Comparison of ENCODE assay signal across 19 cellular contexts in the genomic region with DNA sequence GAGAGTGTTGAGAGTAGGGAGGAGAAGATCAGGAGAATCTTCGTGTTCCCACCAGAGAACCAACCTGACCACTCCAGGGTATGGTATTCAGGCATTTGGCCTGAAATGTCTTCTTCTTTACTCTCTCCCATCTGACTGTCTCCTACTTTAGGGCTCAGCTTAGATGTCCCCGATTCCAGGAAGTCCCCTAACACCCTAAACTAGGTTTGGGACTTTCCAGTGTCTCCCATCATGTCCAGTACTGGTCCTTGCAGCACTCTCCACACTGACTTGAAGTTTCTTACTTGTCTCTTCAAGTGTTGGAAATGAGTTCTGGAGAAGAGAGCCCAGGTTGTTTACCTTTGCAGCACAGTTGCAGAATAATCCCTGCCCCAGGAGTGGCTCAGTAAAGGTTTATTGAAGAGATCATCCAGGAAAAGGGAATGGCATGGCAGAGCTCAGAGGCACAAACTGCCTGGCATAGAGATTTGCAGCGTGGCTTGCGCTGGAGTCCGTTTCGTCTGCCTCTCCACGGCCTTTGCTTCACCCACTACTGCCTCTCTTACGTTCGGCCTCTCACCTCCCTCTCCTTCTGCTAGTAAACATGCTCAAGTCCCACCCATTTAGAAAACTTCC. TPM values are rescaled to one million over a fixed set of nuclear protein-coding genes. Genes with fewer than 3 reads are reported as not detected.
A peak's percentile ranks its signal among the peaks of the same experiment; 100 is the strongest.
DNase-seq lines count a peak whose midpoint lies in the region; ATAC-seq, FAIRE-seq and TF ChIP-seq lines count a peak whose summit lies in the region.
"Had no signal": no experiment of that assay in that cellular context is flagged by ENCODE, and none has a peak within 500 bp of the region (broad histone marks: within the 10 kb centered on the region; RNA-seq: fewer than 3 reads in every experiment).

No MANE protein-coding gene starts in this region.

- in situ Hi-C loops in GM12878 (cut with MboI), result no loop called here

- DNase-seq in GM12878 (ENCODE audit: low read depth, low spot score), result no peak
- no peak for DNase-seq in mucosa of descending colon
- DNase-seq in stimulated activated CD4-positive, alpha-beta T cell treated with anti-CD3 and anti-CD28 coated beads, Interleukin-1b, Interleukin-23, amount 100 ng/mL, for 48 hours, result no peak
- no peak for DNase-seq in T-helper 1 cell
- no peak for DNase-seq in retina
- no peak for DNase-seq in activated CD4-positive, alpha-beta T cell treated with anti-CD3 and anti-CD28 coated beads, Interleukin-2, amount 10 ng/mL, durations not matched to agents 24 days and 14 days
- DNase-seq: CD8-positive, alpha-beta T cell; COR-L47; DMS153; DMS79 treated with DMSO at 0.1 percent for 48 hours; EL; GDM1; HCEC 1CT had no signal

- ATAC-seq in GM12878 (peak; percentile 66), mucosa of descending colon (peak; percentile 41)
- no peak for ATAC-seq in stimulated activated memory B cell treated with anti-CD40 and anti-IgM and Interleukin-4, amounts not matched to agents 10 μg/mL and 1 μg/mL and 100 μg/mL, for 72 hours
- ATAC-seq: CD8-positive, alpha-beta T cell; HepG2 had no signal

- intact Hi-C loops in GM12878 (cut with micrococcal nuclease; ENCODE audit: unreplicated experiment), result loop anchor here (10.0 kb wide), 2 partner anchors 353 to 417 kb away; a partner anchor contains a TSS
- intact Hi-C loops in mucosa of descending colon (cut with DNase I, micrococcal nuclease), result no loop called here
- intact Hi-C loops in activated CD4-positive, alpha-beta T cell treated with anti-CD3 and anti-CD28 coated beads, Interleukin-2, amount 10 ng/mL, durations not matched to agents 24 days and 14 days (cut with micrococcal nuclease), result no loop called here

- no peaks in the 10 kb centered on the region for H4K20me1 ChIP-seq in GM12878 (ENCODE audit: control insufficient read depth, insufficient read depth)

- H3K4me3 ChIP-seq in HEK293 (ENCODE audit: low read depth, low read length) (no peak overlapping the region), GM12878 (no peak overlapping the region), mucosa of descending colon (no peak overlapping the region)

- H3K4me3 Mint-ChIP-seq in stimulated activated memory B cell treated with anti-CD40 and anti-IgM and Interleukin-4, amounts not matched to agents 10 μg/mL and 1 μg/mL and 100 μg/mL, for 72 hours, result no peak overlapping the region
- H3K4me3 Mint-ChIP-seq in activated CD4-positive, alpha-beta T cell treated with anti-CD3 and anti-CD28 coated beads, Interleukin-2, amount 10 ng/mL, durations not matched to agents 24 days and 14 days, result no peak overlapping the region
- H3K4me3 Mint-ChIP-seq: CD8-positive, alpha-beta T cell had no signal

- no peaks in the 10 kb centered on the region for H3K36me3 Mint-ChIP-seq in stimulated activated memory B cell treated with anti-CD40 and anti-IgM and Interleukin-4, amounts not matched to agents 10 μg/mL and 1 μg/mL and 100 μg/mL, for 72 hours
- no peaks in the 10 kb centered on the region for H3K36me3 Mint-ChIP-seq in activated CD4-positive, alpha-beta T cell treated with anti-CD3 and anti-CD28 coated beads, Interleukin-2, amount 10 ng/mL, durations not matched to agents 24 days and 14 days (ENCODE audit: low read depth)
- H3K36me3 Mint-ChIP-seq: CD14-positive monocyte; CD8-positive, alpha-beta T cell had no signal

- SMC1A ChIA-PET in GM12878 (lab: Charles Lee; ENCODE audit: uncharacterized antibody, unreplicated experiment), result interaction anchor here (0.7 to 12.6 kb wide), 5 partner anchors 19 to 58 kb away, joined by 3 to 118 read pairs (median 3); no protein-coding TSS in a partner anchor

- H3K4me2 ChIP-seq in GM12878 (ENCODE audit: control insufficient read depth, insufficient read depth), result no peak overlapping the region

- no TSS peak for BruUV-seq in GM12878 (replicated peaks; lab: Mats Ljungman, UMichigan)

- peak overlapping the region; percentile 43 for H3K27ac Mint-ChIP-seq in stimulated activated memory B cell treated with anti-CD40 and anti-IgM and Interleukin-4, amounts not matched to agents 10 μg/mL and 1 μg/mL and 100 μg/mL, for 72 hours
- H3K27ac Mint-ChIP-seq in activated CD4-positive, alpha-beta T cell treated with anti-CD3 and anti-CD28 coated beads, Interleukin-2, amount 10 ng/mL, durations not matched to agents 24 days and 14 days, result no peak overlapping the region
- H3K27ac Mint-ChIP-seq: CD14-positive monocyte; CD8-positive, alpha-beta T cell had no signal

- TF ChIP-seq EP300 in GM12878 (IDR thresholded peaks at IDR 0.05; ENCODE audit: borderline replicate concordance in 1 of 2, control insufficient read depth in 1 of 2, low read depth in 2 of 2, low read length in 2 of 2), result no peak

- H3K36me3 ChIP-seq in HEK293 (ENCODE audit: control insufficient read depth in 2 of 2, insufficient read depth in 1 of 2, low read length in 2 of 2), result no peaks in the 10 kb centered on the region
- no peaks in the 10 kb centered on the region for H3K36me3 ChIP-seq in GM12878 (ENCODE audit: control insufficient read depth in 2 of 2, insufficient read depth in 2 of 2, low read length in 1 of 2)
- H3K36me3 ChIP-seq in mucosa of descending colon (ENCODE audit: low read depth), result no peaks in the 10 kb centered on the region

- POLR2A ChIA-PET in HEK293 (lab: Yijun Ruan, JAX) (no interaction called here), GM12878 (lab: Charles Lee) (interaction anchor here (0.9 kb wide), 1 partner anchor 46 kb away, joined by 3 read pairs; no protein-coding TSS in a partner anchor)

- no peak for TF ChIP-seq CTCF in HEK293 (tag by site-specific recombination; IDR thresholded peaks at IDR 0.05)
- TF ChIP-seq CTCF in GM12878 (IDR thresholded peaks at IDR 0.05 in 2 of 3, conservative IDR thresholded peaks at IDR 0.05 in 1 of 3; ENCODE audit: control insufficient read depth in 2 of 3, extremely low read depth in 1 of 3, insufficient read depth in 1 of 3, low read depth in 3 of 3, low read length in 3 of 3), result no peak
- no peak for TF ChIP-seq CTCF in mucosa of descending colon (IDR thresholded peaks at IDR 0.05)

- H3K27me3 ChIP-seq in GM12878 (replicated peaks in 1 of 2; ENCODE audit: control insufficient read depth in 2 of 2, insufficient read depth in 2 of 2, low read length in 1 of 2), result no peaks in the 10 kb centered on the region

- H3K9ac ChIP-seq in GM12878 (ENCODE audit: control insufficient read depth, insufficient read depth, low read length), result no peak overlapping the region

- no peak overlapping the region for H2AFZ ChIP-seq in GM12878 (ENCODE audit: control insufficient read depth, low read depth, low read length)

- H3K4me1 ChIP-seq in HEK293 (ENCODE audit: control insufficient read depth, insufficient read depth, low read length) (no peaks in the 10 kb centered on the region), GM12878 (ENCODE audit: control insufficient read depth, insufficient read depth, low read length) (no peaks in the 10 kb centered on the region), mucosa of descending colon (ENCODE audit: low read depth) (peaks cover 1% of the 10 kb centered on the region)

- no peak for TF ChIP-seq RAD21 in GM12878 (IDR thresholded peaks at IDR 0.05; ENCODE audit: insufficient read depth, low read depth, low read length)

- FAIRE-seq in GM12878 (lab: Jason Lieb, UNC), result peak; percentile 59
- FAIRE-seq: D721Med, HepG2, HTR-8/SVneo had no signal

- no peak overlapping the region for H3K27ac ChIP-seq in HEK293 (ENCODE audit: extremely low read depth, low read depth, low read length)
- no peak overlapping the region for H3K27ac ChIP-seq in GM12878 (ENCODE audit: control insufficient read depth, insufficient read depth)

- 70% methylated on average over 9 of the region's 9 CpGs for WGBS in GM12878 (ENCODE audit: insufficient coverage, insufficient replicate concordance, low lambda C conversion rate, missing lambda C conversion rate)

- RAD21 ChIA-PET in GM12878 (lab: Charles Lee; ENCODE audit: unreplicated experiment), result interaction anchor here (1.9 to 4.3 kb wide), 3 partner anchors 17 to 45 kb away, joined by 8 to 27 read pairs (median 17); no protein-coding TSS in a partner anchor

- H3K9me3 ChIP-seq in HEK293 (ENCODE audit: control insufficient read depth, insufficient read depth, low read depth, low read length) (no peaks in the 10 kb centered on the region), GM12878 (replicated peaks; ENCODE audit: control insufficient read depth, insufficient read depth, low read length) (no peaks in the 10 kb centered on the region), mucosa of descending colon (no peaks in the 10 kb centered on the region)

- no peaks in the 10 kb centered on the region for H3K4me1 Mint-ChIP-seq in stimulated activated memory B cell treated with anti-CD40 and anti-IgM and Interleukin-4, amounts not matched to agents 10 μg/mL and 1 μg/mL and 100 μg/mL, for 72 hours
- peaks cover 8% of the 10 kb centered on the region for H3K4me1 Mint-ChIP-seq in activated CD4-positive, alpha-beta T cell treated with anti-CD3 and anti-CD28 coated beads, Interleukin-2, amount 10 ng/mL, durations not matched to agents 24 days and 14 days
- H3K4me1 Mint-ChIP-seq: CD14-positive monocyte had no signal

- CTCF ChIA-PET in HEK293 (lab: Yijun Ruan, JAX), result interaction anchor here (0.7 to 4.7 kb wide), 3 partner anchors 21 to 73 kb away, joined by 3 to 22 read pairs (median 17); no protein-coding TSS in a partner anchor
- CTCF ChIA-PET in GM12878 (lab: Yijun Ruan, JAX), result interaction anchor here (10.9 to 12.3 kb wide), 2 partner anchors 19 to 46 kb away, joined by 227 to 408 read pairs; no protein-coding TSS in a partner anchor

- no peaks in the 10 kb centered on the region for H3K27me3 Mint-ChIP-seq in stimulated activated memory B cell treated with anti-CD40 and anti-IgM and Interleukin-4, amounts not matched to agents 10 μg/mL and 1 μg/mL and 100 μg/mL, for 72 hours
- H3K27me3 Mint-ChIP-seq in activated CD4-positive, alpha-beta T cell treated with anti-CD3 and anti-CD28 coated beads, Interleukin-2, amount 10 ng/mL, durations not matched to agents 24 days and 14 days, result peaks cover 35% of the 10 kb centered on the region

- TF ChIP-seq POLR2A in GM12878 (IDR thresholded peaks at IDR 0.05; ENCODE audit: low read depth, low read length), result no peak

- H3K79me2 ChIP-seq in GM12878 (ENCODE audit: control insufficient read depth, insufficient read depth, low read length), result no peaks in the 10 kb centered on the region

- H3K9me3 Mint-ChIP-seq in stimulated activated memory B cell treated with anti-CD40 and anti-IgM and Interleukin-4, amounts not matched to agents 10 μg/mL and 1 μg/mL and 100 μg/mL, for 72 hours, result no peaks in the 10 kb centered on the region
- no peaks in the 10 kb centered on the region for H3K9me3 Mint-ChIP-seq in activated CD4-positive, alpha-beta T cell treated with anti-CD3 and anti-CD28 coated beads, Interleukin-2, amount 10 ng/mL, durations not matched to agents 24 days and 14 days
- H3K9me3 Mint-ChIP-seq: CD14-positive monocyte; CD8-positive, alpha-beta T cell had no signal

RNA-seq across cellular contexts. Expression of a gene that starts 6.2 kb away (rescaled TPM):
- total RNA-seq in GM12878 (2013; cell fraction: nucleolus; rRNA removed), result 64.5 and 67.4 TPM in 2 replicates
- 20.1 and 22.5 TPM in 2 replicates for total RNA-seq in GM12878 (2014; rRNA removed)
- 36.2 and 39.0 TPM in 2 replicates for total RNA-seq in GM12878 (2014; rRNA removed; fragmentation: Illumina TruSeq; extraction: Trizol)
- 70.7 and 71.5 TPM in 2 replicates for total RNA-seq in GM12878 (2021)
- 12.2 TPM for polyA plus RNA-seq in GM12878 (2011; ENCODE audit: low read depth)
- polyA plus RNA-seq in GM12878 (2011; rRNA removed), result 21.8 and 27.6 TPM in 2 replicates
- 8.6 and 10.9 TPM in 2 replicates for polyA plus RNA-seq in GM12878 (2011; cell fraction: cytosol; rRNA removed)
- polyA plus RNA-seq in GM12878 (2011; cell fraction: nucleus; rRNA removed), result 14.3 and 15.4 TPM in 2 replicates
- polyA plus RNA-seq in GM12878 (2012), result 16.3 and 17.6 TPM in 2 replicates
- polyA plus RNA-seq in GM12878 (2014; fragmentation: Illumina TruSeq; extraction: Trizol), result 24.6 and 32.2 TPM in 2 replicates
- polyA plus RNA-seq in GM12878 (2014; fragmentation: Nextera tagmentation; extraction: Ambion mirVana), result 10 to 100 TPM in 1 of 2 experiments, 1 to 10 TPM in 1; 5.2 to 11.9 TPM
- polyA plus RNA-seq in GM12878 (2014; rRNA removed), result 13.6 and 16.8 TPM in 2 replicates
- polyA plus RNA-seq in GM12878 (2016; fragmentation: Nextera tagmentation; extraction: Ambion mirVana), result 1 to 10 TPM; 6.5 to 8.7 TPM
- 23.1 and 23.6 TPM in 2 replicates for polyA minus RNA-seq in GM12878 (2011; rRNA and poly(A)+ RNA removed)
- polyA minus RNA-seq in GM12878 (2011; cell fraction: cytosol; rRNA and poly(A)+ RNA removed), result 14.8 and 18.2 TPM in 2 replicates
- polyA minus RNA-seq in GM12878 (2011; cell fraction: nucleus; rRNA and poly(A)+ RNA removed), result 5.7 and 11.3 TPM in 2 replicates
- total RNA-seq in mucosa of descending colon, result 10 to 100 TPM; 43.1 to 60.6 (median 47.6) TPM
- total RNA-seq in activated CD4-positive, alpha-beta T cell treated with anti-CD3 and anti-CD28 coated beads, Interleukin-2, amount 10 ng/mL, durations not matched to agents 24 days and 14 days, result 81.8 and 83.1 TPM in 2 replicates

RNA-seq across cellular contexts. Expression of a gene that starts 42.3 kb away (rescaled TPM):
- total RNA-seq in GM12878 (2013; cell fraction: nucleolus; rRNA removed), result 17.9 and 20.3 TPM in 2 replicates
- total RNA-seq in GM12878 (2014; rRNA removed) (8.8 and 10.3 TPM in 2 replicates), GM12878 (2014; rRNA removed; fragmentation: Illumina TruSeq; extraction: Trizol) (3.8 and 4.4 TPM in 2 replicates), GM12878 (2021) (9.8 and 9.9 TPM in 2 replicates), mucosa of descending colon (10 to 100 TPM; 13.7 to 19.0 (median 18.8) TPM)
- polyA plus RNA-seq in GM12878 (2011; ENCODE audit: low read depth), result 1.1 TPM
- polyA plus RNA-seq in GM12878 (2011; rRNA removed) (6.5 and 10.2 TPM in 2 replicates), GM12878 (2014; fragmentation: Illumina TruSeq; extraction: Trizol) (3.7 and 3.9 TPM in 2 replicates), GM12878 (2014; fragmentation: Nextera tagmentation; extraction: Ambion mirVana) (under 1 TPM; 0.26 to 0.60 TPM), GM12878 (2014; rRNA removed) (7.2 and 7.5 TPM in 2 replicates), GM12878 (2016; fragmentation: Nextera tagmentation; extraction: Ambion mirVana) (1 to 10 TPM; 1.2 to 1.4 TPM)
- 10.3 and 13.0 TPM in 2 replicates for polyA plus RNA-seq in GM12878 (2011; cell fraction: cytosol; rRNA removed)
- polyA plus RNA-seq in GM12878 (2011; cell fraction: nucleus; rRNA removed), result 28.7 and 39.6 TPM in 2 replicates
- 2.1 TPM in 2 replicates for polyA plus RNA-seq in GM12878 (2012)
- polyA minus RNA-seq in GM12878 (2011; rRNA and poly(A)+ RNA removed), result 4.8 and 7.7 TPM in 2 replicates
- polyA minus RNA-seq in GM12878 (2011; cell fraction: cytosol; rRNA and poly(A)+ RNA removed), result 2.4 and 3.7 TPM in 2 replicates
- 5.4 and 8.4 TPM in 2 replicates for polyA minus RNA-seq in GM12878 (2011; cell fraction: nucleus; rRNA and poly(A)+ RNA removed)
- 1.0 and 1.1 TPM in 2 replicates for total RNA-seq in activated CD4-positive, alpha-beta T cell treated with anti-CD3 and anti-CD28 coated beads, Interleukin-2, amount 10 ng/mL, durations not matched to agents 24 days and 14 days
